In the genomic region with DNA sequence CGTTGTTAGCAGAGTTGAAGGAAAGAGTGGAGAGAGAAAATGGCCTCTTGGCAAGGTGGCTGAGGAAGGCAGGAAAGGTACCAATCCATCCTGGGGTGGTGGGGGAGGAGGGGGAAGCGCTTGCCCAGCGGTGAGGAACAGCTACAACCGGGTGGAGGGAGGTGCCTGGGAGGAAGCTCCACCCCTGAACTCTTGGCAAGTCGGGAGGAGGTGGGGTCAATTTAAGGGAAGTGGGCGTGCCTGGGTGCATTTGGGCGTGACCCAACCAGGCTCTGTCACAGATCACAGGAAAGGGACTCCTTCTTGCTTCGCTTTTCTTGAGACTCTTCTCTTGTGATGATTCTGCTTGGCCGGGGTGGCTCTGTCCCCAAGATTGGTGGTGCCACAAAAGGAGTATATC, we compare ENCODE assay signal across 8 cellular contexts. TPM values are rescaled to one million over a fixed set of nuclear protein-coding genes. Genes with fewer than 3 reads are reported as not detected.
DNase-seq lines count a peak whose midpoint lies in the region; ATAC-seq lines count a peak whose summit lies in the region.

No MANE protein-coding gene starts in this region.

- peak; percentile 100 for ATAC-seq in GM19455 (IDR thresholded peaks at IDR 0.05; ENCODE audit: unreplicated experiment)
- ATAC-seq in HG03442 (IDR thresholded peaks at IDR 0.05; ENCODE audit: unreplicated experiment): peak; percentile 99

- DNase-seq in CMK (ENCODE audit: low read depth): peak; percentile 55
- peak; percentile 15 for DNase-seq in SK-N-DZ (ENCODE audit: low spot score)
- DNase-seq in activated naive CD4-positive, alpha-beta T cell (lab: John Stamatoyannopoulos, UW): peak in 3 of 4 experiments; percentile 10 to 69 (median 57)
- DNase-seq in cardiac septum (ENCODE audit: low spot score): peak; percentile 92
- peak; percentile 82 for DNase-seq in stimulated activated CD4-positive, alpha-beta T cell treated with anti-CD3 and anti-CD28 coated beads, Interleukin-15, amount 100 ng/mL, for 24 hours
- DNase-seq in NCI-H2171 (lab: John Stamatoyannopoulos, UW): no peak

- intact Hi-C loops in cardiac septum (cut with DNase I): no loop called here

RNA-seq across cellular contexts. Expression of a gene that starts 41.7 kb away (rescaled TPM):
- 1.1 and 2.1 TPM in 2 replicates for polyA plus RNA-seq in SK-N-DZ (2014; cell fraction: cytosol; rRNA removed)
- polyA plus RNA-seq in SK-N-DZ (2014; cell fraction: nucleus; rRNA removed): 1.3 and 1.7 TPM in 2 replicates
- 9.8 TPM for total RNA-seq in cardiac septum
